ENCODE assay signal across 9 cellular contexts in genomic region chr2:10654069-10654468, GRCh38. TPM values are rescaled to one million over a fixed set of nuclear protein-coding genes. Genes with fewer than 3 reads are reported as not detected.
A peak's percentile ranks its signal among the peaks of the same experiment; 100 is the strongest.
DNase-seq lines count a peak whose midpoint lies in the region; ATAC-seq, FAIRE-seq and TF ChIP-seq lines count a peak whose summit lies in the region.
"Had no signal": no experiment of that assay in that cellular context is flagged by ENCODE, and none has a peak within 500 bp of the region (broad histone marks: within the 10 kb centered on the region; RNA-seq: fewer than 3 reads in every experiment).

No MANE protein-coding gene starts in this region.

- H3K4me3 Mint-ChIP-seq in neural progenitor cell = no peak overlapping the region

- H3K27me3 ChIP-seq in neural progenitor cell = no peaks in the 10 kb centered on the region

- no peaks in the 10 kb centered on the region for H3F3A ChIP-seq in neural progenitor cell (ENCODE audit: low read depth)

- no peak for FAIRE-seq in HTR-8/SVneo (lab: Jason Lieb, UNC)

- no peak overlapping the region for H3K27ac ChIP-seq in neural progenitor cell

- H3K4me1 Mint-ChIP-seq in neural progenitor cell = no peaks in the 10 kb centered on the region

- H3K79me2 ChIP-seq in neural progenitor cell (ENCODE audit: low read depth) = no peaks in the 10 kb centered on the region

- H2AFZ ChIP-seq in neural progenitor cell (replicated peaks) = no peak overlapping the region

- TF ChIP-seq CTCF in neural progenitor cell (IDR thresholded peaks at IDR 0.05) = no peak

- peak; percentile 98 for ATAC-seq in stimulated activated naive CD8-positive, alpha-beta T cell treated with anti-CD3 and anti-CD28 coated beads, Interleukin-15, Interleukin-2, amounts not matched to agents 100 U/mL and 50 U/mL, for 24 hours
- ATAC-seq: naive thymus-derived CD8-positive, alpha-beta T cell had no signal

- no peaks in the 10 kb centered on the region for H4K20me1 ChIP-seq in neural progenitor cell (ENCODE audit: low read depth)

- H3K27me3 Mint-ChIP-seq in neural progenitor cell (ENCODE audit: insufficient read depth, low read depth) = no peaks in the 10 kb centered on the region
- H3K27me3 Mint-ChIP-seq: naive thymus-derived CD8-positive, alpha-beta T cell had no signal

- H3K9me3 Mint-ChIP-seq in neural progenitor cell = no peaks in the 10 kb centered on the region
- H3K9me3 Mint-ChIP-seq: naive thymus-derived CD8-positive, alpha-beta T cell had no signal

- no peak overlapping the region for H3K9ac ChIP-seq in neural progenitor cell

- peak; percentile 63 for DNase-seq in NK-92 treated with Interleukin-12 subunit alpha and Interleukin-12 subunit beta, amount 100 ng/mL, for 24 hours (lab: John Stamatoyannopoulos, UW)
- no peak for DNase-seq in NK-92 (lab: John Stamatoyannopoulos, UW; ENCODE audit: unreplicated experiment)
- peak; percentile 62 for DNase-seq in activated T-cell treated with anti-CD3 and anti-CD28 coated beads for 24 hours (ENCODE audit: low read depth)
- DNase-seq in iris pigment epithelial cell (ENCODE audit: low read depth) = peak; percentile 55
- peak; percentile 51 for DNase-seq in stimulated activated naive CD8-positive, alpha-beta T cell treated with anti-CD3 and anti-CD28 coated beads, Interleukin-15, Interleukin-2, amounts not matched to agents 100 U/mL and 50 U/mL, for 24 hours
- DNase-seq in neural progenitor cell (ENCODE audit: low spot score) = no peak
- DNase-seq in SKM-1 (lab: John Stamatoyannopoulos, UW; ENCODE audit: unreplicated experiment) = no peak
- no peak for DNase-seq in HTR-8/SVneo (ENCODE audit: insufficient read length, low spot score)

- H3K4me1 ChIP-seq in neural progenitor cell = no peaks in the 10 kb centered on the region

- H3K36me3 ChIP-seq in neural progenitor cell = peaks cover 4% of the 10 kb centered on the region

- H3K4me3 ChIP-seq in neural progenitor cell = no peak overlapping the region

- no peak overlapping the region for H3K4me2 ChIP-seq in neural progenitor cell

- H3K9me3 ChIP-seq in neural progenitor cell (ENCODE audit: low read depth) = no peaks in the 10 kb centered on the region

- no peak overlapping the region for H3K27ac Mint-ChIP-seq in neural progenitor cell

- H3K36me3 Mint-ChIP-seq in neural progenitor cell = peaks cover 17% of the 10 kb centered on the region

RNA-seq across cellular contexts. Expression of gene NOL10, which starts 35.7 kb away (rescaled TPM):
- 28.5 and 41.9 TPM in 2 replicates for total RNA-seq in neural progenitor cell (ENCODE audit: low replicate concordance)

Comparison
In these comparisons a context has a peak if more than half of its experiments do, and no peak if none do; other contexts are left out.
1. DNase-seq: peak in NK-92 treated with Interleukin-12 subunit alpha and Interleukin-12 subunit beta, amount 100 ng/mL, for 24 hours (single experiment), activated T-cell treated with anti-CD3 and anti-CD28 coated beads for 24 hours (single experiment), iris pigment epithelial cell (single experiment) and stimulated activated naive CD8-positive, alpha-beta T cell treated with anti-CD3 and anti-CD28 coated beads, Interleukin-15, Interleukin-2, amounts not matched to agents 100 U/mL and 50 U/mL, for 24 hours (single experiment); none in NK-92 (single experiment), neural progenitor cell (single experiment), SKM-1 (single experiment) and HTR-8/SVneo (single experiment).